In genomic region chr4:98166731-98167041, GRCh38 we compare ENCODE assay signal across 16 cellular contexts. TPM values are rescaled to one million over a fixed set of nuclear protein-coding genes. Genes with fewer than 3 reads are reported as not detected.
A peak's percentile ranks its signal among the peaks of the same experiment; 100 is the strongest.
DNase-seq lines count a peak whose midpoint lies in the region; ATAC-seq, FAIRE-seq and TF ChIP-seq lines count a peak whose summit lies in the region.
"Had no signal": no experiment of that assay in that cellular context is flagged by ENCODE, and none has a peak within 500 bp of the region (broad histone marks: within the 10 kb centered on the region; RNA-seq: fewer than 3 reads in every experiment).

No MANE protein-coding gene starts in this region.

- POLR2A ChIA-PET in A549 (lab: Yijun Ruan, JAX) = interaction anchor here (2.1 kb wide), 1 partner anchor 94 kb away, joined by 5 read pairs; the partner anchor contains the start of gene RAP1GDS1
- POLR2A ChIA-PET in Panc1 (lab: Charles Lee) = no interaction called here

- in situ Hi-C loops in Panc1 (cut with HindIII; ENCODE audit: low pct_unique_long_range_greater_than_20kb, low sequenced_read_pairs) = no loop called here

- H3K36me3 ChIP-seq in Panc1 (ENCODE audit: control insufficient read depth, insufficient read depth, low read length) (no peaks in the 10 kb centered on the region), keratinocyte (ENCODE audit: control insufficient read depth in 2 of 2, extremely low read depth in 1 of 2, insufficient read depth in 2 of 2, low read length in 2 of 2) (no peaks in the 10 kb centered on the region), suprapubic skin (no peaks in the 10 kb centered on the region)

- TF ChIP-seq EP300 in A549 (IDR thresholded peaks at IDR 0.05) (no peak), suprapubic skin (IDR thresholded peaks at IDR 0.05) (no peak)

- no peaks in the 10 kb centered on the region for H3K9me1 ChIP-seq in keratinocyte (ENCODE audit: control insufficient read depth, extremely low read depth, insufficient read depth, low read length)

- H3K27me3 ChIP-seq in Panc1 (ENCODE audit: control insufficient read depth, insufficient read depth, low read length) (no peaks in the 10 kb centered on the region), keratinocyte (ENCODE audit: control insufficient read depth, extremely low read depth, insufficient read depth, low read length) (no peaks in the 10 kb centered on the region), suprapubic skin (no peaks in the 10 kb centered on the region)

- H4K20me1 ChIP-seq in keratinocyte (ENCODE audit: control insufficient read depth, extremely low read depth, insufficient read depth, low read length) = no peaks in the 10 kb centered on the region

- no peaks in the 10 kb centered on the region for H3K9me3 ChIP-seq in A549
- no peaks in the 10 kb centered on the region for H3K9me3 ChIP-seq in Panc1 (ENCODE audit: control insufficient read depth, insufficient read depth, low read depth, low read length)
- H3K9me3 ChIP-seq in keratinocyte (ENCODE audit: control insufficient read depth, low read depth, low read length) = no peaks in the 10 kb centered on the region
- H3K9me3 ChIP-seq in suprapubic skin = no peaks in the 10 kb centered on the region

- no TSS peak for BruUV-seq in Panc1 (replicated peaks; lab: Mats Ljungman, UMichigan)

- no peak overlapping the region for H2AFZ ChIP-seq in keratinocyte (ENCODE audit: control insufficient read depth, low read length)

- TF ChIP-seq POLR2A in A549 (IDR thresholded peaks at IDR 0.05; ENCODE audit: low read length) (no peak), suprapubic skin (IDR thresholded peaks at IDR 0.05) (no peak)

- FAIRE-seq in A549 (lab: Jason Lieb, UNC) = no peak
- no peak for FAIRE-seq in keratinocyte (lab: Jason Lieb, UNC)
- FAIRE-seq: GM12878, GM18507 had no signal

- H3K4me2 ChIP-seq in A549 (peak overlapping the region; percentile 42), keratinocyte (ENCODE audit: control insufficient read depth, extremely low read depth, insufficient read depth, low read depth, low read length) (peak overlapping the region; percentile 11)

- dilution Hi-C loops in keratinocyte (cut with MboI; ENCODE audit: extremely low pct_ligation_motif_present, low sequenced_read_pairs) = no loop called here

- intact Hi-C loops in Panc1 (cut with micrococcal nuclease; ENCODE audit: unreplicated experiment) = loop anchor here (10.0 kb wide), 1 partner anchor 568 kb away; no protein-coding TSS in a partner anchor

- ATAC-seq in A549 (no peak; a peak in 2 of 6 replicates), Panc1 (0 out of 2 replicates have a peak, but pooled peaks have one; percentile 56)
- ATAC-seq: GM12878 had no signal

- TF ChIP-seq CTCF in A549 (IDR thresholded peaks at IDR 0.05) (no peak), C4-2B (conservative IDR thresholded peaks at IDR 0.05) (no peak), Panc1 (IDR thresholded peaks at IDR 0.05) (no peak), keratinocyte (optimal IDR thresholded peaks at IDR 0.05 in 1 of 3, IDR thresholded peaks at IDR 0.05 in 1 of 3, conservative IDR thresholded peaks at IDR 0.05 in 1 of 3; ENCODE audit: extremely low read depth in 1 of 3, insufficient read depth in 2 of 3, low read length in 3 of 3) (no peak), suprapubic skin (IDR thresholded peaks at IDR 0.05) (no peak)

- no peak for TF ChIP-seq RAD21 in A549 (conservative IDR thresholded peaks at IDR 0.05 in 1 of 2, IDR thresholded peaks at IDR 0.05 in 1 of 2)

- CTCF ChIA-PET in A549 (lab: Yijun Ruan, JAX) = no interaction called here
- CTCF ChIA-PET in Panc1 (lab: Charles Lee) = no interaction called here

- 84% methylated on average over 2 of the region's 2 CpGs for WGBS in A549 (ENCODE audit: missing lambda C conversion rate)
- 76% methylated on average over 2 of the region's 2 CpGs for WGBS in suprapubic skin

- DNase-seq in A549 (ENCODE audit: low read depth in 1 of 2, low spot score in 1 of 2) = no peak
- DNase-seq in Panc1 (ENCODE audit: low read depth, low spot score) = no peak
- no peak for DNase-seq in keratinocyte (ENCODE audit: low read depth, low spot score)
- DNase-seq in AML-193 (lab: John Stamatoyannopoulos, UW) = no peak
- DNase-seq in suprapubic skin (ENCODE audit: low spot score in 2 of 2) = no peak
- DNase-seq in AG08395 (ENCODE audit: low spot score) = no peak
- DNase-seq: CD4-positive, alpha-beta memory T cell; DMS79; GOT3; H9 had no signal

- no peak overlapping the region for H3K9ac ChIP-seq in keratinocyte (ENCODE audit: control insufficient read depth, extremely low read depth, insufficient read depth, low read length)

- H3K4me1 ChIP-seq in A549 (peaks cover 17% of the 10 kb centered on the region), Panc1 (ENCODE audit: control insufficient read depth, insufficient read depth, low read length) (no peaks in the 10 kb centered on the region), keratinocyte (ENCODE audit: control insufficient read depth, extremely low read depth, insufficient read depth, low read length) (peaks cover 10% of the 10 kb centered on the region), suprapubic skin (no peaks in the 10 kb centered on the region)

- H3K79me2 ChIP-seq in keratinocyte (ENCODE audit: control insufficient read depth, insufficient read depth, low read length) = no peaks in the 10 kb centered on the region

- H3K27ac ChIP-seq in A549 (peak overlapping the region in 1 of 2 experiments; percentile 42; a peak in 1 of 6 replicates), C4-2B (peak overlapping the region; percentile 31), Panc1 (ENCODE audit: low read length) (no peak overlapping the region), keratinocyte (ENCODE audit: control insufficient read depth, insufficient read depth, low read length) (no peak overlapping the region), suprapubic skin (no peak overlapping the region)

- no peak overlapping the region for H3K4me3 ChIP-seq in A549
- H3K4me3 ChIP-seq in Panc1 (ENCODE audit: low read depth in 2 of 2, low read length in 2 of 2) = no peak overlapping the region
- H3K4me3 ChIP-seq in keratinocyte (ENCODE audit: control insufficient read depth in 2 of 3, extremely low read depth in 1 of 3, insufficient read depth in 2 of 3, low read depth in 1 of 3, low read length in 3 of 3) = no peak overlapping the region
- H3K4me3 ChIP-seq in suprapubic skin = no peak overlapping the region
- H3K4me3 ChIP-seq: GM12878 had no signal

TF ChIP-seq in A549, 52 proteins besides CTCF, POLR2A, EP300 and RAD21 (continues in another document):
- no peak for TF ChIP-seq PBX3 (IDR thresholded peaks at IDR 0.05)
- TF ChIP-seq RFX5 (IDR thresholded peaks at IDR 0.05) = no peak
- TF ChIP-seq EHMT2 (IDR thresholded peaks at IDR 0.05; ENCODE audit: low read depth) = no peak
- no peak for TF ChIP-seq RARB (CRISPR knock-in tag; IDR thresholded peaks at IDR 0.05)
- no peak for TF ChIP-seq ESRRA (IDR thresholded peaks at IDR 0.05; ENCODE audit: borderline replicate concordance, low read length)
- no peak for TF ChIP-seq HOXB13 (CRISPR knock-in tag; IDR thresholded peaks at IDR 0.05; ENCODE audit: low read depth)
- TF ChIP-seq POLR2AphosphoS2 (conservative IDR thresholded peaks at IDR 0.05; ENCODE audit: low read length) = no peak
- no peak for TF ChIP-seq HMGXB4 (CRISPR knock-in tag; IDR thresholded peaks at IDR 0.05; ENCODE audit: borderline replicate concordance)

RNA-seq across cellular contexts. Expression of gene STPG2, which starts 23.4 kb away (rescaled TPM):
- polyA plus RNA-seq in A549 (2011; rRNA removed) (0.05 and 0.13 TPM in 2 replicates), A549 (2017; fragmentation: RNase III; extraction: RNeasy Plus Mini Kit Qiagen cat#74134 plus additional on column Dnase treatment) (not detected in 3 replicates), keratinocyte (0.07 TPM in 1 of 3 replicates, not detected in the others)
- polyA plus RNA-seq in A549 (2012; cell fraction: cytosol; rRNA removed) = not detected in 2 replicates
- polyA plus RNA-seq in A549 (2012; cell fraction: nucleus; rRNA removed) = not detected in 2 replicates
- polyA minus RNA-seq in A549 (2011; rRNA and poly(A)+ RNA removed) = 0.12 TPM in 1 of 2 replicates, not detected in the other
- total RNA-seq in Panc1 (2021; ENCODE audit: unreplicated experiment) (not detected), suprapubic skin (1 to 10 TPM in 2 of 4 donors, under 1 TPM in 1, not detected in 1; 0.26 to 2.5 (median 2.0) TPM)
- not detected for polyA plus RNA-seq in Panc1 (2012; ENCODE audit: insufficient read length)
- not detected for polyA plus RNA-seq in keratinocyte (2011; ENCODE audit: low read depth)
- polyA plus RNA-seq in keratinocyte (2011; cell fraction: cytosol; rRNA removed) = 0.04 TPM in 2 replicates
- polyA plus RNA-seq in keratinocyte (2011; cell fraction: nucleus; rRNA removed) = 0.08 and 0.13 TPM in 2 replicates
- 0.16 TPM in 1 of 2 replicates, not detected in the other for polyA plus RNA-seq in keratinocyte (2012; ENCODE audit: low replicate concordance)
- polyA minus RNA-seq in keratinocyte = 0.33 to 0.51 TPM in 2 of 3 replicates, not detected in the other
- not detected for polyA minus RNA-seq in keratinocyte (2011; cell fraction: cytosol; rRNA and poly(A)+ RNA removed)
- polyA minus RNA-seq in keratinocyte (2011; cell fraction: nucleus; rRNA and poly(A)+ RNA removed) = 0.32 and 0.39 TPM in 2 replicates
- total RNA-seq: A673, G401, HFFc6 had no signal
- polyA plus RNA-seq: CD4-positive, alpha-beta memory T cell had no signal
